8 cellular contexts compared by ENCODE assay signal in genomic region chr3:4493931-4494806, GRCh38. TPM values are rescaled to one million over a fixed set of nuclear protein-coding genes. Genes with fewer than 3 reads are reported as not detected.
A peak's percentile ranks its signal among the peaks of the same experiment; 100 is the strongest.
DNase-seq lines count a peak whose midpoint lies in the region; ATAC-seq and TF ChIP-seq lines count a peak whose summit lies in the region.

No MANE protein-coding gene starts in this region.

- peak overlapping the region; percentile 79 for H3K27ac ChIP-seq in CD8-positive, alpha-beta memory T cell (ENCODE audit: low read depth, low read length)
- H3K27ac ChIP-seq in KOPT-K1 (ENCODE audit: low read depth, low read length, poor library complexity, severe bottlenecking) (peak overlapping the region; percentile 73), prostate gland (peak overlapping the region; percentile 35 to 88)

- peaks cover 5 to 35% (median 7%) of the 10 kb centered on the region in 3 donors for H3K36me3 Mint-ChIP-seq in CD8-positive, alpha-beta memory T cell

- peak in 1 of 5 donors; percentile 6 for DNase-seq in CD8-positive, alpha-beta memory T cell
- peak; percentile 24 for DNase-seq in activated naive CD4-positive, alpha-beta T cell treated with anti-CD3 and anti-CD28 coated beads, Interleukin-2, amount 50 U/mL, for 16 hours
- DNase-seq in left cardiac atrium: peak; percentile 33
- DNase-seq in prostate gland (ENCODE audit: low spot score): no peak
- no peak for DNase-seq in hippocampal formation (lab: John Stamatoyannopoulos, UW)

- intact Hi-C loops in left cardiac atrium (cut with DNase I) (loop anchor here in 1 of 2 donors (5.0 to 10.0 kb wide), 2 partner anchors 88 to 139 kb away; no protein-coding TSS in a partner anchor), prostate gland (cut with DNase I) (loop anchor here (2.0 to 5.0 kb wide), 4 partner anchors 89 to 187 kb away; no protein-coding TSS in a partner anchor)

- POLR2A ChIA-PET in CD8-positive, alpha-beta memory T cell (lab: Charles Lee): interaction anchor here (0.6 to 2.7 kb wide), 12 partner anchors 9 to 694 kb away, joined by 3 to 39 read pairs (median 6); partner anchors contain the start of gene SUMF1

- H3K4me1 Mint-ChIP-seq in CD8-positive, alpha-beta memory T cell: peaks cover 40 to 61% (median 59%) of the 10 kb centered on the region in 3 donors

- 2% methylated on average over 28 of the region's 28 CpGs for WGBS in prostate gland

- peaks cover 26% of the 10 kb centered on the region for H3K4me1 ChIP-seq in CD8-positive, alpha-beta memory T cell (ENCODE audit: insufficient read depth, low read length)
- H3K4me1 ChIP-seq in prostate gland (replicated peaks): no peaks in the 10 kb centered on the region

- H3K9me3 ChIP-seq in CD8-positive, alpha-beta memory T cell (ENCODE audit: low read length): no peaks in the 10 kb centered on the region
- H3K9me3 ChIP-seq in KOPT-K1 (ENCODE audit: insufficient read depth, low read length, poor library complexity, severe bottlenecking) (no peaks in the 10 kb centered on the region), prostate gland (no peaks in the 10 kb centered on the region)

- peak overlapping the region; percentile 71 to 99 (median 92) for H3K27ac Mint-ChIP-seq in CD8-positive, alpha-beta memory T cell

- no peaks in the 10 kb centered on the region for H3K9me3 Mint-ChIP-seq in CD8-positive, alpha-beta memory T cell

- CTCF ChIA-PET in CD8-positive, alpha-beta memory T cell (lab: Charles Lee): interaction anchor here (0.9 to 3.7 kb wide), 11 partner anchors 10 to 143 kb away, joined by 3 to 21 read pairs (median 4); partner anchors contain the start of gene SUMF1

- TF ChIP-seq POLR2A in prostate gland (IDR thresholded peaks at IDR 0.05): no peak

- no peaks in the 10 kb centered on the region for H3K36me3 ChIP-seq in CD8-positive, alpha-beta memory T cell (ENCODE audit: insufficient read depth, low read length)
- no peaks in the 10 kb centered on the region for H3K36me3 ChIP-seq in KOPT-K1 (ENCODE audit: insufficient read depth, low read length)
- no peaks in the 10 kb centered on the region for H3K36me3 ChIP-seq in prostate gland

- peak overlapping the region; percentile 82 for H3K4me3 ChIP-seq in CD8-positive, alpha-beta memory T cell (ENCODE audit: low read length)
- H3K4me3 ChIP-seq in prostate gland: peak overlapping the region; percentile 71 to 72

- ATAC-seq in left cardiac atrium: peak in 1 of 2 donors; percentile 5
- ATAC-seq in GM19328 (IDR thresholded peaks at IDR 0.05; ENCODE audit: unreplicated experiment): no peak
- no peak for ATAC-seq in GM19023 (IDR thresholded peaks at IDR 0.05; ENCODE audit: unreplicated experiment)

- H3K27me3 Mint-ChIP-seq in CD8-positive, alpha-beta memory T cell: no peaks in the 10 kb centered on the region

- TF ChIP-seq CTCF in prostate gland (IDR thresholded peaks at IDR 0.05): no peak

- H3K4me3 Mint-ChIP-seq in CD8-positive, alpha-beta memory T cell: peak overlapping the region; percentile 90 to 98 (median 94)

- no peaks in the 10 kb centered on the region for H3K27me3 ChIP-seq in CD8-positive, alpha-beta memory T cell (ENCODE audit: insufficient read depth, low read length, poor library complexity, severe bottlenecking)
- H3K27me3 ChIP-seq in prostate gland (replicated peaks; ENCODE audit: insufficient read depth): no peaks in the 10 kb centered on the region

RNA-seq across cellular contexts. Expression of gene ITPR1, which starts 1.0 kb away (rescaled TPM):
- total RNA-seq in CD8-positive, alpha-beta memory T cell: 10 to 100 TPM; 82.6 to 85.8 TPM
- 14.9 TPM for polyA plus RNA-seq in CD8-positive, alpha-beta memory T cell
- total RNA-seq in left cardiac atrium (10 to 100 TPM; 36.8 to 43.8 TPM), prostate gland (100 to 1,000 TPM in 1 of 2 donors, 10 to 100 TPM in 1; 80.0 to 126 TPM)

RNA-seq across cellular contexts. Expression of gene SUMF1, which starts 27.1 kb away (rescaled TPM):
- 10 to 100 TPM; 12.1 to 13.0 TPM for total RNA-seq in CD8-positive, alpha-beta memory T cell
- 28.7 TPM for polyA plus RNA-seq in CD8-positive, alpha-beta memory T cell
- total RNA-seq in left cardiac atrium (10 to 100 TPM; 12.0 to 13.0 TPM), prostate gland (10 to 100 TPM; 58.5 to 59.1 TPM)

Comparison
In these comparisons a context has a peak if more than half of its experiments do, and no peak if none do; other contexts are left out.
1. DNase-seq: peak in activated naive CD4-positive, alpha-beta T cell treated with anti-CD3 and anti-CD28 coated beads, Interleukin-2, amount 50 U/mL, for 16 hours (single experiment) and left cardiac atrium (single experiment); none in prostate gland (single experiment) and hippocampal formation (0 of 2).
2. RNA of gene SUMF1, which starts 27.1 kb away (total RNA-seq): 58.5 to 59.1 TPM in prostate gland; 12.0 to 13.0 TPM in left cardiac atrium and 12.1 to 13.0 TPM in CD8-positive, alpha-beta memory T cell; every median in the first group is over 4 times any median in the second.
3. Peak in every context shown above with its lines, with median percentiles within 50 percentile points of each other: H3K27ac ChIP-seq.